ENCODE assay signal across 36 cellular contexts in genomic region chr11:109317726-109318125, GRCh38.
"Had no signal": no experiment of that assay in that cellular context is flagged by ENCODE, and none has a peak within 500 bp of the region (broad histone marks: within the 10 kb centered on the region; RNA-seq: fewer than 3 reads in every experiment).

No MANE protein-coding gene starts in this region.

- H3K9me3 Mint-ChIP-seq: activated B cell treated with CpG ODN at 0.5 μM for 24 hours; activated CD4-positive, alpha-beta T cell treated with anti-CD3 and anti-CD28 coated beads, Interleukin-2, amount 10 ng/mL, durations not matched to agents 24 days and 14 days; activated naive CD4-positive, alpha-beta T cell treated with anti-CD3 and anti-CD28 coated beads, Interleukin-2, amount 50 U/mL, for 24 hours; activated naive CD8-positive, alpha-beta T cell treated with anti-CD3 and anti-CD28 coated beads, Interleukin-2, amount 10 ng/mL, durations not matched to agents 7 days and 5 days; activated naive CD8-positive, alpha-beta T cell treated with anti-CD3 and anti-CD28 coated beads, Interleukin-2, amount 50 U/mL, for 24 hours; T-helper 2 cell treated with Interferon-gamma antibody and Interleukin-4, amounts not matched to agents 5 μg/mL and 100 μg/mL, for 36 hours had no signal

- FAIRE-seq: TTC549 had no signal

- H3K27me3 ChIP-seq: ascending aorta, cardiac muscle cell had no signal

- DNase-seq: activated B cell treated with CpG ODN at 0.5 μM for 24 hours; activated CD4-positive, alpha-beta memory T cell treated with anti-CD3 and anti-CD28 coated beads for 36 hours; activated CD4-positive, alpha-beta T cell treated with anti-CD3 and anti-CD28 coated beads for 4 hours; activated CD4-positive, alpha-beta T cell treated with anti-CD3 and anti-CD28 coated beads, Interleukin-2, amount 10 ng/mL, durations not matched to agents 24 days and 14 days; activated CD4-positive, alpha-beta T cell treated with anti-CD3 and anti-CD28 coated beads, Interleukin-2, amount 50 U/mL, for 1 hour; activated CD4-positive, alpha-beta T cell treated with anti-CD3 and anti-CD28 coated beads, Interleukin-2, amount 50 U/mL, for 4 hours; activated CD4-positive, CD25-positive, alpha-beta regulatory T cell treated with anti-CD3 and anti-CD28 coated beads, Interleukin-2, amount 50 U/mL, for 72 hours; activated CD8-positive, alpha-beta memory T cell treated with anti-CD3 and anti-CD28 coated beads for 24 hours; activated CD8-positive, alpha-beta memory T cell treated with anti-CD3 and anti-CD28 coated beads, Interleukin-2, amount 10 ng/mL, durations not matched to agents 7 days and 5 days; activated CD8-positive, alpha-beta memory T cell treated with anti-CD3 and anti-CD28 coated beads, Interleukin-2, amount 50 U/mL, for 48 hours; activated CD8-positive, alpha-beta T cell treated with anti-CD3 and anti-CD28 coated beads, Interleukin-2, amount 10 ng/mL, durations not matched to agents 7 days and 5 days; activated effector memory CD4-positive, alpha-beta T cell treated with Interleukin-2 at 50 U/mL for 16 hours; activated gamma-delta T cell; activated naive CD4-positive, alpha-beta T cell treated with anti-CD3 and anti-CD28 coated beads, Interleukin-2, amount 10 ng/mL, durations not matched to agents 7 days and 5 days; activated naive CD4-positive, alpha-beta T cell treated with Interleukin-2 at 50 U/mL for 16 hours; activated naive CD8-positive, alpha-beta T cell treated with anti-CD3 and anti-CD28 coated beads, Interleukin-2, amount 10 ng/mL, durations not matched to agents 7 days and 5 days; activated naive CD8-positive, alpha-beta T cell treated with anti-CD3 and anti-CD28 coated beads, Interleukin-2, amount 50 U/mL, for 24 hours; activated T-cell treated with anti-CD3 and anti-CD28 coated beads, Interleukin-2, amount 50 U/mL, for 24 hours; activated T-cell treated with anti-CD3 and anti-CD28 coated beads, Interleukin-2, amount 50 U/mL, for 48 hours; amygdala; anterior cingulate cortex; caudate nucleus; SW 1271; T-helper 1 cell; T-helper 2 cell; T-helper 9 cell had no signal

- H3K4me3 Mint-ChIP-seq: activated B cell treated with CpG ODN at 0.5 μM for 24 hours; activated CD4-positive, alpha-beta memory T cell treated with anti-CD3 and anti-CD28 coated beads for 36 hours; activated CD4-positive, alpha-beta T cell treated with anti-CD3 and anti-CD28 coated beads, Interleukin-2, amount 10 ng/mL, durations not matched to agents 24 days and 14 days; activated CD8-positive, alpha-beta memory T cell treated with anti-CD3 and anti-CD28 coated beads, Interleukin-2, amount 10 ng/mL, durations not matched to agents 7 days and 5 days; activated CD8-positive, alpha-beta T cell treated with anti-CD3 and anti-CD28 coated beads, Interleukin-2, amount 10 ng/mL, durations not matched to agents 7 days and 5 days; activated naive CD4-positive, alpha-beta T cell treated with anti-CD3 and anti-CD28 coated beads, Interleukin-2, amount 10 ng/mL, durations not matched to agents 7 days and 5 days; activated naive CD4-positive, alpha-beta T cell treated with anti-CD3 and anti-CD28 coated beads, Interleukin-2, amount 50 U/mL, for 24 hours; activated naive CD8-positive, alpha-beta T cell; activated naive CD8-positive, alpha-beta T cell treated with anti-CD3 and anti-CD28 coated beads, Interleukin-2, amount 10 ng/mL, durations not matched to agents 7 days and 5 days; activated naive CD8-positive, alpha-beta T cell treated with anti-CD3 and anti-CD28 coated beads, Interleukin-2, amount 50 U/mL, for 24 hours; activated T-cell treated with anti-CD3 and anti-CD28 coated beads, Interleukin-2, amount 50 U/mL, for 24 hours; brain; central memory CD8-positive, alpha-beta T cell; T-helper 1 cell treated with Interleukin-12 subunit alpha and Interleukin-12 subunit beta and Interleukin-4 antibody, amounts not matched to agents 30 μg/mL and 1 μg/mL, for 36 hours; T-helper 2 cell treated with Interferon-gamma antibody and Interleukin-4, amounts not matched to agents 5 μg/mL and 100 μg/mL, for 36 hours had no signal

- ATAC-seq: activated CD8-positive, alpha-beta memory T cell treated with anti-CD3 and anti-CD28 coated beads, Interleukin-2, amount 10 ng/mL, durations not matched to agents 7 days and 5 days; activated CD8-positive, alpha-beta T cell treated with anti-CD3 and anti-CD28 coated beads, Interleukin-2, amount 10 ng/mL, durations not matched to agents 7 days and 5 days; activated naive CD8-positive, alpha-beta T cell treated with anti-CD3 and anti-CD28 coated beads, Interleukin-2, amount 50 U/mL, for 24 hours had no signal

- H3K27me3 Mint-ChIP-seq: activated B cell treated with CpG ODN at 0.5 μM for 24 hours; activated CD4-positive, alpha-beta memory T cell treated with anti-CD3 and anti-CD28 coated beads for 36 hours; activated CD4-positive, alpha-beta T cell treated with anti-CD3 and anti-CD28 coated beads, Interleukin-2, amount 10 ng/mL, durations not matched to agents 24 days and 14 days; activated CD8-positive, alpha-beta memory T cell treated with anti-CD3 and anti-CD28 coated beads, Interleukin-2, amount 10 ng/mL, durations not matched to agents 7 days and 5 days; activated naive CD4-positive, alpha-beta T cell treated with anti-CD3 and anti-CD28 coated beads, Interleukin-2, amount 10 ng/mL, durations not matched to agents 7 days and 5 days; activated naive CD4-positive, alpha-beta T cell treated with anti-CD3 and anti-CD28 coated beads, Interleukin-2, amount 50 U/mL, for 24 hours; activated naive CD8-positive, alpha-beta T cell; activated naive CD8-positive, alpha-beta T cell treated with anti-CD3 and anti-CD28 coated beads, Interleukin-2, amount 50 U/mL, for 24 hours; activated T-cell treated with anti-CD3 and anti-CD28 coated beads, Interleukin-2, amount 50 U/mL, for 24 hours; brain; central memory CD8-positive, alpha-beta T cell had no signal

- H3K36me3 ChIP-seq: ascending aorta, cardiac muscle cell had no signal

- H3K36me3 Mint-ChIP-seq: activated CD4-positive, alpha-beta memory T cell treated with anti-CD3 and anti-CD28 coated beads for 36 hours; activated CD8-positive, alpha-beta memory T cell treated with anti-CD3 and anti-CD28 coated beads, Interleukin-2, amount 10 ng/mL, durations not matched to agents 7 days and 5 days; activated naive CD4-positive, alpha-beta T cell treated with anti-CD3 and anti-CD28 coated beads, Interleukin-2, amount 10 ng/mL, durations not matched to agents 7 days and 5 days; activated naive CD4-positive, alpha-beta T cell treated with anti-CD3 and anti-CD28 coated beads, Interleukin-2, amount 50 U/mL, for 24 hours; activated naive CD8-positive, alpha-beta T cell; activated naive CD8-positive, alpha-beta T cell treated with anti-CD3 and anti-CD28 coated beads, Interleukin-2, amount 10 ng/mL, durations not matched to agents 7 days and 5 days; brain had no signal

- H3K4me3 ChIP-seq: ascending aorta, cardiac muscle cell had no signal

- H3K27ac Mint-ChIP-seq: activated B cell treated with CpG ODN at 0.5 μM for 24 hours; activated CD4-positive, alpha-beta memory T cell treated with anti-CD3 and anti-CD28 coated beads for 36 hours; activated CD4-positive, alpha-beta T cell treated with anti-CD3 and anti-CD28 coated beads, Interleukin-2, amount 10 ng/mL, durations not matched to agents 24 days and 14 days; activated CD8-positive, alpha-beta memory T cell treated with anti-CD3 and anti-CD28 coated beads, Interleukin-2, amount 10 ng/mL, durations not matched to agents 7 days and 5 days; activated CD8-positive, alpha-beta T cell treated with anti-CD3 and anti-CD28 coated beads, Interleukin-2, amount 10 ng/mL, durations not matched to agents 7 days and 5 days; activated naive CD4-positive, alpha-beta T cell treated with anti-CD3 and anti-CD28 coated beads, Interleukin-2, amount 10 ng/mL, durations not matched to agents 7 days and 5 days; activated naive CD4-positive, alpha-beta T cell treated with anti-CD3 and anti-CD28 coated beads, Interleukin-2, amount 50 U/mL, for 24 hours; activated naive CD8-positive, alpha-beta T cell; activated naive CD8-positive, alpha-beta T cell treated with anti-CD3 and anti-CD28 coated beads, Interleukin-2, amount 10 ng/mL, durations not matched to agents 7 days and 5 days; activated naive CD8-positive, alpha-beta T cell treated with anti-CD3 and anti-CD28 coated beads, Interleukin-2, amount 50 U/mL, for 24 hours; activated T-cell treated with anti-CD3 and anti-CD28 coated beads, Interleukin-2, amount 50 U/mL, for 24 hours; activated T-helper 2 cell treated with anti-CD3 and anti-CD28 coated beads, Interferon-gamma antibody, Interleukin-2, Interleukin-4, amounts not matched to agents 10 μg/mL and 5 μg/mL and 100 μg/mL, durations not matched to agents 14 hours and 24 hours and 36 hours; brain; T-helper 1 cell treated with Interleukin-12 subunit alpha and Interleukin-12 subunit beta and Interleukin-4 antibody, amounts not matched to agents 30 μg/mL and 1 μg/mL, for 36 hours; T-helper 2 cell treated with Interferon-gamma antibody and Interleukin-4, amounts not matched to agents 5 μg/mL and 100 μg/mL, for 36 hours had no signal

- H3K4me1 Mint-ChIP-seq: activated B cell treated with CpG ODN at 0.5 μM for 24 hours; activated CD4-positive, alpha-beta T cell treated with anti-CD3 and anti-CD28 coated beads, Interleukin-2, amount 10 ng/mL, durations not matched to agents 24 days and 14 days; activated CD8-positive, alpha-beta memory T cell treated with anti-CD3 and anti-CD28 coated beads, Interleukin-2, amount 10 ng/mL, durations not matched to agents 7 days and 5 days; activated naive CD4-positive, alpha-beta T cell treated with anti-CD3 and anti-CD28 coated beads, Interleukin-2, amount 10 ng/mL, durations not matched to agents 7 days and 5 days; activated naive CD4-positive, alpha-beta T cell treated with anti-CD3 and anti-CD28 coated beads, Interleukin-2, amount 50 U/mL, for 24 hours; activated naive CD8-positive, alpha-beta T cell treated with anti-CD3 and anti-CD28 coated beads, Interleukin-2, amount 10 ng/mL, durations not matched to agents 7 days and 5 days; activated naive CD8-positive, alpha-beta T cell treated with anti-CD3 and anti-CD28 coated beads, Interleukin-2, amount 50 U/mL, for 24 hours; brain; central memory CD8-positive, alpha-beta T cell had no signal
